17 cellular contexts compared by ENCODE assay signal in the genomic region with DNA sequence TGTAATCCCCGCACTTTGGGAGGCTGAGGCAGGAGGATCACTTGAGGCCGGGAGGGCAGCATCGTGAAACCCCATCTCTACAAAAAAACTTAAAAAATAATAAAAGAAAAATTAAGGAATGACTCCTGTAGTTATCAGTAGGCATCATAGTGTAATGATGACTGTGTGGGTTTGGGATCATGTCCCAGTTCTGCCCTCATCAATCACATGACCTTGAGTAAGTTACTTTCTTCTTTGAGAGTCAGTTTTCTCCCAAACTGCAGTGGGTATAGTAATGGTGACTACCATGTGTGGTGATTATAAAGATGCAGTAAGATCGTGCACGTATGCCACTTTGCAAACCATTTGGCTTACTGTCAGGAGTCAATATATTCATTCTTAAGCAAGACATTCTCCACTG.
"Had no signal": no experiment of that assay in that cellular context is flagged by ENCODE, and none has a peak within 500 bp of the region (broad histone marks: within the 10 kb centered on the region; RNA-seq: fewer than 3 reads in every experiment).

No MANE protein-coding gene starts in this region.

- H3K36me3 ChIP-seq: colonic mucosa, lower lobe of right lung, neural progenitor cell, pancreas, upper lobe of left lung had no signal

- ATAC-seq: activated naive CD4-positive, alpha-beta T cell treated with anti-CD3 and anti-CD28 coated beads, Interleukin-2, amount 50 U/mL, for 72 hours; left cardiac atrium; lower lobe of right lung; pancreas; stimulated activated naive CD8-positive, alpha-beta T cell treated with anti-CD3 and anti-CD28 coated beads, Interleukin-15, Interleukin-2, amounts not matched to agents 100 U/mL and 50 U/mL, for 24 hours; T-helper 17 cell had no signal

- H3K4me1 ChIP-seq: colonic mucosa, lower lobe of right lung, neural progenitor cell, pancreas had no signal

- H3K27ac ChIP-seq: colonic mucosa, lower lobe of right lung, neural progenitor cell, pancreas, upper lobe of left lung had no signal

- H3K9me3 ChIP-seq: colonic mucosa, lower lobe of right lung, pancreas, upper lobe of left lung had no signal

- H3K4me2 ChIP-seq: neural progenitor cell had no signal

- H2AFZ ChIP-seq: neural progenitor cell had no signal

- DNase-seq: activated CD4-positive, alpha-beta T cell treated with anti-CD3 and anti-CD28 coated beads, Interleukin-2, amount 50 U/mL, for 4 hours; activated CD4-positive, CD25-positive, alpha-beta regulatory T cell treated with anti-CD3 and anti-CD28 coated beads, Interleukin-2, amount 50 U/mL, for 72 hours; activated effector memory CD4-positive, alpha-beta T cell treated with anti-CD3 and anti-CD28 coated beads, Interleukin-2, amount 50 U/mL, for 16 hours; activated T-cell treated with anti-CD3 and anti-CD28 coated beads, Interleukin-2, amount 50 U/mL, for 24 hours; colonic mucosa; hippocampal formation; left cardiac atrium; lower lobe of right lung; midbrain; pancreas; stimulated activated CD4-positive, alpha-beta T cell treated with anti-CD3 and anti-CD28 coated beads, Interleukin-2, amount 100 ng/mL, for 48 hours; stimulated activated CD8-positive, alpha-beta memory T cell treated with anti-CD3 and anti-CD28 coated beads, Interleukin-4, amount 100 ng/mL, for 48 hours; stimulated activated naive CD8-positive, alpha-beta T cell treated with anti-CD3 and anti-CD28 coated beads, Interleukin-15, Interleukin-2, amounts not matched to agents 100 U/mL and 50 U/mL, for 24 hours; T-helper 17 cell had no signal

- H3K4me3 ChIP-seq: colonic mucosa, lower lobe of right lung, neural progenitor cell, pancreas, upper lobe of left lung had no signal

- H3K9ac ChIP-seq: neural progenitor cell had no signal

- H3K27me3 ChIP-seq: colonic mucosa, neural progenitor cell, pancreas, upper lobe of left lung had no signal
